1 cellular context compared by ENCODE assay signal in the genomic region with DNA sequence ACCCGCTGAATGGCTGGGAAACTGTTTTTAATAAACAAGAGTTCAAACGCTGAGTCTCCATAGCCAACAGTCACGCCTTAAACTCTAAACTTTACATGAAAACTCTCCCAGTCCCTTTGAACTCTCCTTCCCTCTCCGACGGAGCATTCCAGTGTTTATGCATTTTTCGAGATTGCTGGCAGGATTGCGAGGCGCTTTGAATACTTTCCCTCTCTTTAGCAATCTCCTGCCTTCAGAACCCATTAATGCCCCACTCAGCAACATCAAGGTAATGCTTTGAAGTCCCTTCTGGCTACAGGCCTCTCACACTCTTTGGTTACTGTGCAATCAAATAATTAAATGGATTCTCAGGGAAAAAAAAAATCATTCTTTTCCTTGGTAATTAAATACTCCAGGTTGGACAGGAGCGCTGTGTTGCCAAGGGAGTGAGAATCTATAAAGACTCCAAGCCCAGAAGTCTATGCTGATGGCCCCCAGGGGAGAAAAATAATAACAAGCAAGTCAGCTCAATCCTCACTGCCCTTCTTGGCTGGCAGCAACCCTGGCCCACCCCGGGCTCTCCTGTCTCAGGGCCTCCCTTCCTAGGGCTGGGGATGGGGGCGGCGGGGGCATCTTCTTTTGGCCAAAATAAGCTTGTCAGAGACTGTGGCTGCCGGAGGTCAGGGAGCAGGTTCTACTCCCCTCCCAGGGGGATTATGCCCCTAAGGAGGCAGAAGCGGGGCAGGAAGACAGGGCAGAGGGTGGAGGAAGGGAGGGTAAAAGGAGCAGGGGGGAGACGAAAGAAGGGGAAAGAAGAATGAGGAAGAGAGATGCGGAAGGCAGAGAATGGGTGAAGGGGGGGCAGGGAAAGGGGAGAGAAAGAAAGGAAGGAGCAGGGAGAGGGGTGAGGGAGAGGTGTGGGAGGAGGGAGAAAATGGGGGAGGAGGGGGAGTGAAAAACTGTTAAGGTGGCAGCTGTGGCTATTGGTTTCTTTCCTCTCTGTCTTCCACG.
TF ChIP-seq lines count a peak whose summit lies in the region.

No MANE protein-coding gene starts in this region.

TF ChIP-seq in GM23338, 12 proteins besides CTCF, POLR2A, EP300 and RAD21 (continued from another document):
- TF ChIP-seq, protein P1, sequence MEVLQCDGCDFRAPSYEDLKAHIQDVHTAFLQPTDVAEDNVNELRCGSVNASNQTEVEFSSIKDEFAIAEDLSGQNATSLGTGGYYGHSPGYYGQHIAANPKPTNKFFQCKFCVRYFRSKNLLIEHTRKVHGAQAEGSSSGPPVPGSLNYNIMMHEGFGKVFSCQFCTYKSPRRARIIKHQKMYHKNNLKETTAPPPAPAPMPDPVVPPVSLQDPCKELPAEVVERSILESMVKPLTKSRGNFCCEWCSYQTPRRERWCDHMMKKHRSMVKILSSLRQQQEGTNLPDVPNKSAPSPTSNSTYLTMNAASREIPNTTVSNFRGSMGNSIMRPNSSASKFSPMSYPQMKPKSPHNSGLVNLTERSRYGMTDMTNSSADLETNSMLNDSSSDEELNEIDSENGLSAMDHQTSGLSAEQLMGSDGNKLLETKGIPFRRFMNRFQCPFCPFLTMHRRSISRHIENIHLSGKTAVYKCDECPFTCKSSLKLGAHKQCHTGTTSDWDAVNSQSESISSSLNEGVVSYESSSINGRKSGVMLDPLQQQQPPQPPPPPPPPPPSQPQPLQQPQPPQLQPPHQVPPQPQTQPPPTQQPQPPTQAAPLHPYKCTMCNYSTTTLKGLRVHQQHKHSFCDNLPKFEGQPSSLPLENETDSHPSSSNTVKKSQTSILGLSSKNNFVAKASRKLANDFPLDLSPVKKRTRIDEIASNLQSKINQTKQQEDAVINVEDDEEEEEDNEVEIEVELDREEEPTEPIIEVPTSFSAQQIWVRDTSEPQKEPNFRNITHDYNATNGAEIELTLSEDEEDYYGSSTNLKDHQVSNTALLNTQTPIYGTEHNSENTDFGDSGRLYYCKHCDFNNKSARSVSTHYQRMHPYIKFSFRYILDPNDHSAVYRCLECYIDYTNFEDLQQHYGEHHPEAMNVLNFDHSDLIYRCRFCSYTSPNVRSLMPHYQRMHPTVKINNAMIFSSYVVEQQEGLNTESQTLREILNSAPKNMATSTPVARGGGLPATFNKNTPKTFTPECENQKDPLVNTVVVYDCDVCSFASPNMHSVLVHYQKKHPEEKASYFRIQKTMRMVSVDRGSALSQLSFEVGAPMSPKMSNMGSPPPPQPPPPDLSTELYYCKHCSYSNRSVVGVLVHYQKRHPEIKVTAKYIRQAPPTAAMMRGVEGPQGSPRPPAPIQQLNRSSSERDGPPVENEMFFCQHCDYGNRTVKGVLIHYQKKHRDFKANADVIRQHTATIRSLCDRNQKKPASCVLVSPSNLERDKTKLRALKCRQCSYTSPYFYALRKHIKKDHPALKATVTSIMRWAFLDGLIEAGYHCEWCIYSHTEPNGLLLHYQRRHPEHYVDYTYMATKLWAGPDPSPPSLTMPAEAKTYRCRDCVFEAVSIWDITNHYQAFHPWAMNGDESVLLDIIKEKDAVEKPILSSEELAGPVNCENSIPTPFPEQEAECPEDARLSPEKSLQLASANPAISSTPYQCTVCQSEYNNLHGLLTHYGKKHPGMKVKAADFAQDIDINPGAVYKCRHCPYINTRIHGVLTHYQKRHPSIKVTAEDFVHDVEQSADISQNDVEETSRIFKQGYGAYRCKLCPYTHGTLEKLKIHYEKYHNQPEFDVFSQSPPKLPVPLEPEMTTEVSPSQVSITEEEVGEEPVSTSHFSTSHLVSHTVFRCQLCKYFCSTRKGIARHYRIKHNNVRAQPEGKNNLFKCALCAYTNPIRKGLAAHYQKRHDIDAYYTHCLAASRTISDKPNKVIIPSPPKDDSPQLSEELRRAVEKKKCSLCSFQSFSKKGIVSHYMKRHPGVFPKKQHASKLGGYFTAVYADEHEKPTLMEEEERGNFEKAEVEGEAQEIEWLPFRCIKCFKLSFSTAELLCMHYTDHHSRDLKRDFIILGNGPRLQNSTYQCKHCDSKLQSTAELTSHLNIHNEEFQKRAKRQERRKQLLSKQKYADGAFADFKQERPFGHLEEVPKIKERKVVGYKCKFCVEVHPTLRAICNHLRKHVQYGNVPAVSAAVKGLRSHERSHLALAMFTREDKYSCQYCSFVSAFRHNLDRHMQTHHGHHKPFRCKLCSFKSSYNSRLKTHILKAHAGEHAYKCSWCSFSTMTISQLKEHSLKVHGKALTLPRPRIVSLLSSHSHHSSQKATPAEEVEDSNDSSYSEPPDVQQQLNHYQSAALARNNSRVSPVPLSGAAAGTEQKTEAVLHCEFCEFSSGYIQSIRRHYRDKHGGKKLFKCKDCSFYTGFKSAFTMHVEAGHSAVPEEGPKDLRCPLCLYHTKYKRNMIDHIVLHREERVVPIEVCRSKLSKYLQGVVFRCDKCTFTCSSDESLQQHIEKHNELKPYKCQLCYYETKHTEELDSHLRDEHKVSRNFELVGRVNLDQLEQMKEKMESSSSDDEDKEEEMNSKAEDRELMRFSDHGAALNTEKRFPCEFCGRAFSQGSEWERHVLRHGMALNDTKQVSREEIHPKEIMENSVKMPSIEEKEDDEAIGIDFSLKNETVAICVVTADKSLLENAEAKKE (CRISPR knock-in tag; IDR thresholded peaks at IDR 0.05): no peak
- TF ChIP-seq POLR2AphosphoS5 (IDR thresholded peaks at IDR 0.05; ENCODE audit: low read depth): no peak
- no peak for TF ChIP-seq ZNF114 (CRISPR knock-in tag; IDR thresholded peaks at IDR 0.05)
- no peak for TF ChIP-seq STAT1 (IDR thresholded peaks at IDR 0.05; ENCODE audit: unreplicated experiment)
- TF ChIP-seq ZNF331 (CRISPR knock-in tag; IDR thresholded peaks at IDR 0.05; ENCODE audit: low read depth): no peak
- TF ChIP-seq, protein P2, sequence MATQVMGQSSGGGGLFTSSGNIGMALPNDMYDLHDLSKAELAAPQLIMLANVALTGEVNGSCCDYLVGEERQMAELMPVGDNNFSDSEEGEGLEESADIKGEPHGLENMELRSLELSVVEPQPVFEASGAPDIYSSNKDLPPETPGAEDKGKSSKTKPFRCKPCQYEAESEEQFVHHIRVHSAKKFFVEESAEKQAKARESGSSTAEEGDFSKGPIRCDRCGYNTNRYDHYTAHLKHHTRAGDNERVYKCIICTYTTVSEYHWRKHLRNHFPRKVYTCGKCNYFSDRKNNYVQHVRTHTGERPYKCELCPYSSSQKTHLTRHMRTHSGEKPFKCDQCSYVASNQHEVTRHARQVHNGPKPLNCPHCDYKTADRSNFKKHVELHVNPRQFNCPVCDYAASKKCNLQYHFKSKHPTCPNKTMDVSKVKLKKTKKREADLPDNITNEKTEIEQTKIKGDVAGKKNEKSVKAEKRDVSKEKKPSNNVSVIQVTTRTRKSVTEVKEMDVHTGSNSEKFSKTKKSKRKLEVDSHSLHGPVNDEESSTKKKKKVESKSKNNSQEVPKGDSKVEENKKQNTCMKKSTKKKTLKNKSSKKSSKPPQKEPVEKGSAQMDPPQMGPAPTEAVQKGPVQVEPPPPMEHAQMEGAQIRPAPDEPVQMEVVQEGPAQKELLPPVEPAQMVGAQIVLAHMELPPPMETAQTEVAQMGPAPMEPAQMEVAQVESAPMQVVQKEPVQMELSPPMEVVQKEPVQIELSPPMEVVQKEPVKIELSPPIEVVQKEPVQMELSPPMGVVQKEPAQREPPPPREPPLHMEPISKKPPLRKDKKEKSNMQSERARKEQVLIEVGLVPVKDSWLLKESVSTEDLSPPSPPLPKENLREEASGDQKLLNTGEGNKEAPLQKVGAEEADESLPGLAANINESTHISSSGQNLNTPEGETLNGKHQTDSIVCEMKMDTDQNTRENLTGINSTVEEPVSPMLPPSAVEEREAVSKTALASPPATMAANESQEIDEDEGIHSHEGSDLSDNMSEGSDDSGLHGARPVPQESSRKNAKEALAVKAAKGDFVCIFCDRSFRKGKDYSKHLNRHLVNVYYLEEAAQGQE (IDR thresholded peaks at IDR 0.05; ENCODE audit: unreplicated experiment): no peak
- TF ChIP-seq CREB1 (CRISPR knock-in tag; IDR thresholded peaks at IDR 0.05; ENCODE audit: low read depth): no peak
TF ChIP-seq in GM23338: peak in this region for 0.
